Comparison of ENCODE assay signal across 9 cellular contexts in genomic region chr7:93178213-93178612, GRCh38.
DNase-seq lines count a peak whose midpoint lies in the region; ATAC-seq and TF ChIP-seq lines count a peak whose summit lies in the region.
"Had no signal": no experiment of that assay in that cellular context is flagged by ENCODE, and none has a peak within 500 bp of the region (broad histone marks: within the 10 kb centered on the region; RNA-seq: fewer than 3 reads in every experiment).

No MANE protein-coding gene starts in this region.

- ATAC-seq in HG03025 (IDR thresholded peaks at IDR 0.05; ENCODE audit: low FRiP score, unreplicated experiment) = no peak

- H3K27ac ChIP-seq in C4-2B = no peak overlapping the region

- POLR2A ChIA-PET in HEK293T (lab: Yijun Ruan, JAX) = no interaction called here

- CTCF ChIA-PET in HEK293T (lab: Yijun Ruan, JAX) = no interaction called here

- peak; percentile 57 for TF ChIP-seq CTCF in C4-2B (conservative IDR thresholded peaks at IDR 0.05)

- DNase-seq in Kasumi-1 (lab: John Stamatoyannopoulos, UW) (peak; percentile 53 to 57), RKO (ENCODE audit: low spot score) (peak; percentile 63), hepatic stellate cell (ENCODE audit: low spot score) (peak; percentile 2), COLO668 (lab: John Stamatoyannopoulos, UW; ENCODE audit: unreplicated experiment) (no peak), HEK293T (ENCODE audit: extremely low spot score) (no peak)
- no peak for DNase-seq in activated CD4-positive, alpha-beta T cell treated with anti-CD3 and anti-CD28 coated beads for 48 hours
- DNase-seq: NCI-H1436 had no signal

TF ChIP-seq in HEK293T, 16 proteins besides CTCF, POLR2A, EP300 and RAD21:
- no peak for TF ChIP-seq L3MBTL2 (conservative IDR thresholded peaks at IDR 0.05)
- no peak for TF ChIP-seq NFRKB (IDR thresholded peaks at IDR 0.05)
- no peak for TF ChIP-seq SP1 (IDR thresholded peaks at IDR 0.05)
- no peak for TF ChIP-seq ARNT (IDR thresholded peaks at IDR 0.05)
- no peak for TF ChIP-seq FOXK2 (IDR thresholded peaks at IDR 0.05)
- TF ChIP-seq, protein P1, sequence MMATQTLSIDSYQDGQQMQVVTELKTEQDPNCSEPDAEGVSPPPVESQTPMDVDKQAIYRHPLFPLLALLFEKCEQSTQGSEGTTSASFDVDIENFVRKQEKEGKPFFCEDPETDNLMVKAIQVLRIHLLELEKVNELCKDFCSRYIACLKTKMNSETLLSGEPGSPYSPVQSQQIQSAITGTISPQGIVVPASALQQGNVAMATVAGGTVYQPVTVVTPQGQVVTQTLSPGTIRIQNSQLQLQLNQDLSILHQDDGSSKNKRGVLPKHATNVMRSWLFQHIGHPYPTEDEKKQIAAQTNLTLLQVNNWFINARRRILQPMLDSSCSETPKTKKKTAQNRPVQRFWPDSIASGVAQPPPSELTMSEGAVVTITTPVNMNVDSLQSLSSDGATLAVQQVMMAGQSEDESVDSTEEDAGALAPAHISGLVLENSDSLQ (IDR thresholded peaks at IDR 0.05) = no peak
- TF ChIP-seq SUZ12 (IDR thresholded peaks at IDR 0.05) = no peak
- TF ChIP-seq CTBP1 (IDR thresholded peaks at IDR 0.05; ENCODE audit: borderline replicate concordance) = no peak
- TF ChIP-seq ELF4 (IDR thresholded peaks at IDR 0.05) = no peak
- no peak for TF ChIP-seq FOXM1 (IDR thresholded peaks at IDR 0.05; ENCODE audit: borderline replicate concordance)
- TF ChIP-seq TARDBP (IDR thresholded peaks at IDR 0.05) = no peak
- no peak for TF ChIP-seq BHLHE40 (IDR thresholded peaks at IDR 0.05; ENCODE audit: borderline replicate concordance)
- TF ChIP-seq LEF1 (IDR thresholded peaks at IDR 0.05; ENCODE audit: borderline replicate concordance) = no peak
- no peak for TF ChIP-seq FOXA1 (IDR thresholded peaks at IDR 0.05)
- TF ChIP-seq HDGF (IDR thresholded peaks at IDR 0.05; ENCODE audit: borderline replicate concordance) = no peak
- no peak for TF ChIP-seq ZNF384 (IDR thresholded peaks at IDR 0.05)
TF ChIP-seq in HEK293T: peak in this region for 0.

Comparison
In these comparisons a context has a peak if more than half of its experiments do, and no peak if none do; other contexts are left out.
1. DNase-seq: peak in Kasumi-1 (2 of 2), RKO (single experiment) and hepatic stellate cell (single experiment); none in activated CD4-positive, alpha-beta T cell treated with anti-CD3 and anti-CD28 coated beads for 48 hours (single experiment), COLO668 (single experiment) and HEK293T (single experiment).